In genomic region chr4:149175549-149175948, GRCh38 we compare ENCODE assay signal across 2 cellular contexts.
TF ChIP-seq lines count a peak whose summit lies in the region.

No MANE protein-coding gene starts in this region.

TF ChIP-seq in SK-N-SH, 30 proteins besides CTCF, POLR2A, EP300 and RAD21:
- TF ChIP-seq REST (IDR thresholded peaks at IDR 0.05; ENCODE audit: low read depth, low read length) (no peak), RFX5 (IDR thresholded peaks at IDR 0.05; ENCODE audit: low read length) (no peak), ELF1 (IDR thresholded peaks at IDR 0.05) (no peak), SMC3 (IDR thresholded peaks at IDR 0.05; ENCODE audit: low read depth, low read length) (no peak), YY1 (IDR thresholded peaks at IDR 0.05; ENCODE audit: low read depth) (no peak), MEF2A (IDR thresholded peaks at IDR 0.05; ENCODE audit: borderline replicate concordance, low read depth) (no peak), POLR2AphosphoS5 (IDR thresholded peaks at IDR 0.05; ENCODE audit: low read depth, low read length) (no peak), CHD2 (IDR thresholded peaks at IDR 0.05; ENCODE audit: low read length, partially characterized antibody) (no peak), FOXM1 (IDR thresholded peaks at IDR 0.05; ENCODE audit: low read depth) (no peak), NRF1 (IDR thresholded peaks at IDR 0.05; ENCODE audit: low read depth, low read length) (no peak), TAF1 (IDR thresholded peaks at IDR 0.05; ENCODE audit: borderline replicate concordance, low read depth, low read length) (no peak), FOXJ3 (CRISPR knock-in tag; IDR thresholded peaks at IDR 0.05) (no peak), MXI1 (IDR thresholded peaks at IDR 0.05; ENCODE audit: low read depth, low read length) (no peak), GABPA (IDR thresholded peaks at IDR 0.05; ENCODE audit: low read depth) (no peak), EZH2phosphoT487 (IDR thresholded peaks at IDR 0.05; ENCODE audit: borderline replicate concordance, low read depth) (no peak), RXRA (IDR thresholded peaks at IDR 0.05; ENCODE audit: borderline replicate concordance, low read depth) (no peak)
- TF ChIP-seq, protein P1, sequence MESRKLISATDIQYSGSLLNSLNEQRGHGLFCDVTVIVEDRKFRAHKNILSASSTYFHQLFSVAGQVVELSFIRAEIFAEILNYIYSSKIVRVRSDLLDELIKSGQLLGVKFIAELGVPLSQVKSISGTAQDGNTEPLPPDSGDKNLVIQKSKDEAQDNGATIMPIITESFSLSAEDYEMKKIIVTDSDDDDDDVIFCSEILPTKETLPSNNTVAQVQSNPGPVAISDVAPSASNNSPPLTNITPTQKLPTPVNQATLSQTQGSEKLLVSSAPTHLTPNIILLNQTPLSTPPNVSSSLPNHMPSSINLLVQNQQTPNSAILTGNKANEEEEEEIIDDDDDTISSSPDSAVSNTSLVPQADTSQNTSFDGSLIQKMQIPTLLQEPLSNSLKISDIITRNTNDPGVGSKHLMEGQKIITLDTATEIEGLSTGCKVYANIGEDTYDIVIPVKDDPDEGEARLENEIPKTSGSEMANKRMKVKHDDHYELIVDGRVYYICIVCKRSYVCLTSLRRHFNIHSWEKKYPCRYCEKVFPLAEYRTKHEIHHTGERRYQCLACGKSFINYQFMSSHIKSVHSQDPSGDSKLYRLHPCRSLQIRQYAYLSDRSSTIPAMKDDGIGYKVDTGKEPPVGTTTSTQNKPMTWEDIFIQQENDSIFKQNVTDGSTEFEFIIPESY (IDR thresholded peaks at IDR 0.05; ENCODE audit: borderline replicate concordance, low read depth), result no peak
- TF ChIP-seq, protein P2, sequence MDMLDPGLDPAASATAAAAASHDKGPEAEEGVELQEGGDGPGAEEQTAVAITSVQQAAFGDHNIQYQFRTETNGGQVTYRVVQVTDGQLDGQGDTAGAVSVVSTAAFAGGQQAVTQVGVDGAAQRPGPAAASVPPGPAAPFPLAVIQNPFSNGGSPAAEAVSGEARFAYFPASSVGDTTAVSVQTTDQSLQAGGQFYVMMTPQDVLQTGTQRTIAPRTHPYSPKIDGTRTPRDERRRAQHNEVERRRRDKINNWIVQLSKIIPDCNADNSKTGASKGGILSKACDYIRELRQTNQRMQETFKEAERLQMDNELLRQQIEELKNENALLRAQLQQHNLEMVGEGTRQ (IDR thresholded peaks at IDR 0.05; ENCODE audit: borderline replicate concordance, low read depth, low read length), result no peak
- TF ChIP-seq, protein P3, sequence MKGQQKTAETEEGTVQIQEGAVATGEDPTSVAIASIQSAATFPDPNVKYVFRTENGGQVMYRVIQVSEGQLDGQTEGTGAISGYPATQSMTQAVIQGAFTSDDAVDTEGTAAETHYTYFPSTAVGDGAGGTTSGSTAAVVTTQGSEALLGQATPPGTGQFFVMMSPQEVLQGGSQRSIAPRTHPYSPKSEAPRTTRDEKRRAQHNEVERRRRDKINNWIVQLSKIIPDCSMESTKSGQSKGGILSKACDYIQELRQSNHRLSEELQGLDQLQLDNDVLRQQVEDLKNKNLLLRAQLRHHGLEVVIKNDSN (IDR thresholded peaks at IDR 0.05; ENCODE audit: borderline replicate concordance, low read depth), result no peak

TF ChIP-seq in SK-N-SH treated with all-trans-retinoic acid at 6 μM for 48 hours, 23 proteins besides CTCF, POLR2A, EP300 and RAD21 (continued from another document):
- TF ChIP-seq TOX (CRISPR knock-in tag; IDR thresholded peaks at IDR 0.05; ENCODE audit: borderline replicate concordance), result no peak
- no peak for TF ChIP-seq SNAI2 (CRISPR knock-in tag; IDR thresholded peaks at IDR 0.05)
- no peak for TF ChIP-seq OSR1 (CRISPR knock-in tag; IDR thresholded peaks at IDR 0.05)
TF ChIP-seq in SK-N-SH treated with all-trans-retinoic acid at 6 μM for 48 hours: peak in this region for 0.
